ENCODE assay signal across 34 cellular contexts in genomic region chr6:111492499-111492898, GRCh38.
"Had no signal": no experiment of that assay in that cellular context is flagged by ENCODE, and none has a peak within 500 bp of the region (broad histone marks: within the 10 kb centered on the region; RNA-seq: fewer than 3 reads in every experiment).

No MANE protein-coding gene starts in this region.

- H3K27me3 ChIP-seq: adrenal gland, ascending aorta, body of pancreas, brain microvascular endothelial cell, breast epithelium, cardiac muscle cell had no signal

- H3K4me1 ChIP-seq: body of pancreas, breast epithelium had no signal

- FAIRE-seq: astrocyte, bronchial epithelial cell had no signal

- ATAC-seq: activated naive CD4-positive, alpha-beta T cell treated with anti-CD3 and anti-CD28 coated beads, Interleukin-2, amount 50 U/mL, for 72 hours; activated naive CD8-positive, alpha-beta T cell treated with anti-CD3 and anti-CD28 coated beads, Interleukin-2, amount 50 U/mL, for 24 hours; activated T-cell treated with anti-CD3 and anti-CD28 coated beads, Interleukin-2, amount 50 U/mL, for 4 hours; activated T-cell treated with anti-CD3 and anti-CD28 coated beads, Interleukin-2, amount 50 U/mL, for 72 hours; activated T-helper 17 cell treated with anti-CD3 and anti-CD28 coated beads, Interleukin-2, amount 50 U/mL, for 72 hours; body of pancreas had no signal

- H3K36me3 ChIP-seq: adrenal gland, brain microvascular endothelial cell, breast epithelium, cardiac muscle cell had no signal

- H3K9me3 ChIP-seq: adrenal gland, ascending aorta, body of pancreas, breast epithelium had no signal

- H3K4me3 ChIP-seq: adrenal gland, ascending aorta, body of pancreas, breast epithelium, cardiac muscle cell had no signal

- H3K27ac ChIP-seq: adrenal gland, ascending aorta, body of pancreas, brain microvascular endothelial cell, breast epithelium, cardiac muscle cell had no signal

- DNase-seq: activated effector memory CD4-positive, alpha-beta T cell treated with anti-CD3 and anti-CD28 coated beads, Interleukin-2, amount 50 U/mL, for 16 hours; activated effector memory CD4-positive, alpha-beta T cell treated with Interleukin-2 at 50 U/mL for 16 hours; activated gamma-delta T cell; activated gamma-delta T cell treated with Interleukin-2 at 50 U/mL for 16 hours; activated naive CD4-positive, alpha-beta T cell; activated naive CD4-positive, alpha-beta T cell treated with anti-CD3 and anti-CD28 coated beads for 36 hours; activated naive CD4-positive, alpha-beta T cell treated with anti-CD3 and anti-CD28 coated beads, Interleukin-2, amount 10 ng/mL, durations not matched to agents 7 days and 5 days; activated naive CD4-positive, alpha-beta T cell treated with anti-CD3 and anti-CD28 coated beads, Interleukin-2, amount 50 U/mL, for 16 hours; activated naive CD4-positive, alpha-beta T cell treated with Interleukin-2 at 50 U/mL for 16 hours; activated naive CD8-positive, alpha-beta T cell treated with anti-CD3 and anti-CD28 coated beads for 36 hours; activated naive CD8-positive, alpha-beta T cell treated with anti-CD3 and anti-CD28 coated beads, Interleukin-2, amount 10 ng/mL, durations not matched to agents 7 days and 5 days; activated naive CD8-positive, alpha-beta T cell treated with anti-CD3 and anti-CD28 coated beads, Interleukin-2, amount 50 U/mL, for 24 hours; activated T-cell treated with anti-CD3 and anti-CD28 coated beads, Interleukin-2, amount 50 U/mL, for 1 hour; activated T-cell treated with anti-CD3 and anti-CD28 coated beads, Interleukin-2, amount 50 U/mL, for 24 hours; activated T-cell treated with anti-CD3 and anti-CD28 coated beads, Interleukin-2, amount 50 U/mL, for 4 hours; activated T-cell treated with anti-CD3 and anti-CD28 coated beads, Interleukin-2, amount 50 U/mL, for 48 hours; activated T-cell treated with anti-CD3 and anti-CD28 coated beads, Interleukin-2, amount 50 U/mL, for 72 hours; adrenal gland; amniotic stem cell; amygdala; anterior cingulate cortex; aorta; body of pancreas; brain microvascular endothelial cell; caudate nucleus; central memory CD4-positive, alpha-beta T cell; cerebellar nuclear complex had no signal
